27 cellular contexts compared by ENCODE assay signal in the genomic region with DNA sequence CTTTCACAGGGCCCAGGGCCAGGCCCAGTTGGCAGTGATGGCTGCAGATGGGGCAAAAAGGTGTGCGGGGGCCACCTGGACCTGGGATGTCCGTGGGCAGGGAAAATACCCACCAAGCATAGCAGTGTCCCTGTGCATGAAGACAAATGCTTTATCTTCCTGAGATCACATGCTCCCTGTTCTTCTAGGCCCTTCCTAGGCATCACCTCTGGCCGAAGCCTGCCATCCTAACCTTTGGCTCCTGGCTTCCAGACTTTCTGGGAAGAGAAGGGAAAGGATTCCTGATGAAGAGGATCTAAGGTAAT.
"Had no signal": no experiment of that assay in that cellular context is flagged by ENCODE, and none has a peak within 500 bp of the region (broad histone marks: within the 10 kb centered on the region; RNA-seq: fewer than 3 reads in every experiment).

No MANE protein-coding gene starts in this region.

- H3K4me1 Mint-ChIP-seq: activated naive CD4-positive, alpha-beta T cell treated with anti-CD3 and anti-CD28 coated beads, Interleukin-2, amount 10 ng/mL, durations not matched to agents 7 days and 5 days had no signal

- H3K9me3 Mint-ChIP-seq: activated CD4-positive, alpha-beta memory T cell treated with anti-CD3 and anti-CD28 coated beads for 36 hours; activated naive CD4-positive, alpha-beta T cell treated with anti-CD3 and anti-CD28 coated beads, Interleukin-2, amount 10 ng/mL, durations not matched to agents 7 days and 5 days; T-helper 1 cell treated with Interleukin-12 subunit alpha and Interleukin-12 subunit beta and Interleukin-4 antibody, amounts not matched to agents 30 μg/mL and 1 μg/mL, for 36 hours; type B pancreatic cell had no signal

- H3K36me3 ChIP-seq: left ventricle myocardium inferior had no signal

- H3K4me1 ChIP-seq: foreskin keratinocyte, parathyroid adenoma, psoas muscle had no signal

- DNase-seq: activated CD4-positive, alpha-beta memory T cell treated with anti-CD3 and anti-CD28 coated beads for 36 hours; activated CD4-positive, alpha-beta T cell treated with anti-CD3 and anti-CD28 coated beads for 48 hours; activated CD8-positive, alpha-beta memory T cell treated with anti-CD3 and anti-CD28 coated beads, Interleukin-2, amount 50 U/mL, for 4 hours; activated gamma-delta T cell; activated naive CD4-positive, alpha-beta T cell treated with anti-CD3 and anti-CD28 coated beads, Interleukin-2, amount 10 ng/mL, durations not matched to agents 7 days and 5 days; activated T-cell treated with anti-CD3 and anti-CD28 coated beads, Interleukin-2, amount 50 U/mL, for 1 hour; amygdala; central memory CD4-positive, alpha-beta T cell; dermis blood vessel endothelial cell; effector CD8-positive, alpha-beta T cell; erythroblast; foreskin keratinocyte; left ventricle myocardium inferior; mucosa of descending colon; occipital lobe; psoas muscle; stimulated activated CD4-positive, alpha-beta T cell treated with anti-CD3 and anti-CD28 coated beads, Interleukin-2, amount 100 ng/mL, for 48 hours; stimulated activated naive CD8-positive, alpha-beta T cell treated with anti-CD3 and anti-CD28 coated beads, Interleukin-15, Interleukin-2, amounts not matched to agents 100 U/mL and 50 U/mL, for 24 hours; T-helper 9 cell had no signal

- H3K27ac Mint-ChIP-seq: activated CD4-positive, alpha-beta memory T cell treated with anti-CD3 and anti-CD28 coated beads for 36 hours; activated naive CD4-positive, alpha-beta T cell treated with anti-CD3 and anti-CD28 coated beads, Interleukin-2, amount 10 ng/mL, durations not matched to agents 7 days and 5 days; T-helper 1 cell treated with Interleukin-12 subunit alpha and Interleukin-12 subunit beta and Interleukin-4 antibody, amounts not matched to agents 30 μg/mL and 1 μg/mL, for 36 hours; type B pancreatic cell had no signal

- H3K36me3 Mint-ChIP-seq: activated CD4-positive, alpha-beta memory T cell treated with anti-CD3 and anti-CD28 coated beads for 36 hours; activated naive CD4-positive, alpha-beta T cell treated with anti-CD3 and anti-CD28 coated beads, Interleukin-2, amount 10 ng/mL, durations not matched to agents 7 days and 5 days; type B pancreatic cell had no signal

- H3K4me3 ChIP-seq: left ventricle myocardium inferior, mucosa of descending colon, psoas muscle, smooth muscle cell, thoracic aorta, vagina had no signal

- H3K27me3 ChIP-seq: foreskin keratinocyte, vagina had no signal

- ATAC-seq: activated CD4-positive, CD25-positive, alpha-beta regulatory T cell treated with anti-CD3 and anti-CD28 coated beads, Interleukin-2, amount 50 U/mL, for 24 hours; foreskin keratinocyte; psoas muscle; stimulated activated naive CD8-positive, alpha-beta T cell treated with anti-CD3 and anti-CD28 coated beads, Interleukin-15, Interleukin-2, amounts not matched to agents 100 U/mL and 50 U/mL, for 24 hours had no signal

- H3K9me3 ChIP-seq: left ventricle myocardium inferior, mucosa of descending colon, psoas muscle, thoracic aorta, vagina had no signal

- H3K27ac ChIP-seq: foreskin keratinocyte, left ventricle myocardium inferior, parathyroid adenoma, psoas muscle, thoracic aorta, vagina, VCaP had no signal

- H3K4me3 Mint-ChIP-seq: activated CD4-positive, alpha-beta memory T cell treated with anti-CD3 and anti-CD28 coated beads for 36 hours; activated naive CD4-positive, alpha-beta T cell treated with anti-CD3 and anti-CD28 coated beads, Interleukin-2, amount 10 ng/mL, durations not matched to agents 7 days and 5 days; T-helper 1 cell treated with Interleukin-12 subunit alpha and Interleukin-12 subunit beta and Interleukin-4 antibody, amounts not matched to agents 30 μg/mL and 1 μg/mL, for 36 hours; type B pancreatic cell had no signal

- H3K27me3 Mint-ChIP-seq: activated CD4-positive, alpha-beta memory T cell treated with anti-CD3 and anti-CD28 coated beads for 36 hours; type B pancreatic cell had no signal

- H3K9ac ChIP-seq: parathyroid adenoma had no signal
